1 cellular context compared by ENCODE assay signal in the genomic region with DNA sequence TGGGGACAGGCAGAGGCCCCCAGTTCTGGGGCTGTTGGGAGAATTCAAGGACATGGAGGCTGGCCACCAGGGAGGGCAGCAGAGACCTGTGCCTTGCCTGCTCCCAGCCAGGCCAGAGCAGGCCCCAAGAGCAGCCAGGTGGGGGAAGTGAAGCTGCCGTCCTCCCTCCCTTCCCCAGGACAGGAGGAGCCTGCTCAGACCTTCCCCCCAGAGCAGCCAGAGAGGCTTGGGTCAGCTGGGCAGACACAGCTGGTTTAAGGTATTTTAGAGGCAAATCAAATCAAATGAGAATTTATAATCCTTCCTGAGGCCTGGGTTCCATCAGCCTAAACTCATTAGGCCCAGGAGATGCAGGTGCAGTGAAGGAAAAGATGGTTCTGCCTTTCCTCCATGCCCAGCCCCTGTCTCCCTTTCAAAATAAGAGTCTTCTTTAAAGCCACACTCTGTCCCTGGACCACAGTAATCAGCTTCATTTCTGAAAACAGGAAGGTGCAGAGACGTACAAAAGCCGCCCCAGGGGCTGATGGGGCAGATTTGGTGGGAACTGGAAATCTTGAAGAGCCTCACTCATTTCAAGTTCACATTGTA.
TF ChIP-seq lines count a peak whose summit lies in the region.

No MANE protein-coding gene starts in this region.

TF ChIP-seq in WTC11, 78 proteins besides CTCF, POLR2A, EP300 and RAD21 (continued from another document):
- TF ChIP-seq, protein P1, sequence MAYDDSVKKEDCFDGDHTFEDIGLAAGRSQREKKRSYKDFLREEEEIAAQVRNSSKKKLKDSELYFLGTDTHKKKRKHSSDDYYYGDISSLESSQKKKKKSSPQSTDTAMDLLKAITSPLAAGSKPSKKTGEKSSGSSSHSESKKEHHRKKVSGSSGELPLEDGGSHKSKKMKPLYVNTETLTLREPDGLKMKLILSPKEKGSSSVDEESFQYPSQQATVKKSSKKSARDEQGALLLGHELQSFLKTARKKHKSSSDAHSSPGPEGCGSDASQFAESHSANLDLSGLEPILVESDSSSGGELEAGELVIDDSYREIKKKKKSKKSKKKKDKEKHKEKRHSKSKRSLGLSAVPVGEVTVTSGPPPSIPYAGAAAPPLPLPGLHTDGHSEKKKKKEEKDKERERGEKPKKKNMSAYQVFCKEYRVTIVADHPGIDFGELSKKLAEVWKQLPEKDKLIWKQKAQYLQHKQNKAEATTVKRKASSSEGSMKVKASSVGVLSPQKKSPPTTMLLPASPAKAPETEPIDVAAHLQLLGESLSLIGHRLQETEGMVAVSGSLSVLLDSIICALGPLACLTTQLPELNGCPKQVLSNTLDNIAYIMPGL (CRISPR knock-in tag; IDR thresholded peaks at IDR 0.05), result no peak
- TF ChIP-seq FOXP1 (CRISPR knock-in tag; IDR thresholded peaks at IDR 0.05; ENCODE audit: borderline replicate concordance) (no peak), ZNF416 (CRISPR knock-in tag; IDR thresholded peaks at IDR 0.05) (no peak), ZNF423 (CRISPR knock-in tag; IDR thresholded peaks at IDR 0.05) (no peak), SMAD3 (CRISPR knock-in tag; IDR thresholded peaks at IDR 0.05; ENCODE audit: borderline replicate concordance) (no peak), GRHL2 (CRISPR knock-in tag; IDR thresholded peaks at IDR 0.05; ENCODE audit: insufficient replicate concordance, severe bottlenecking) (no peak), USF2 (CRISPR knock-in tag; IDR thresholded peaks at IDR 0.05) (no peak)
- TF ChIP-seq, protein P2, sequence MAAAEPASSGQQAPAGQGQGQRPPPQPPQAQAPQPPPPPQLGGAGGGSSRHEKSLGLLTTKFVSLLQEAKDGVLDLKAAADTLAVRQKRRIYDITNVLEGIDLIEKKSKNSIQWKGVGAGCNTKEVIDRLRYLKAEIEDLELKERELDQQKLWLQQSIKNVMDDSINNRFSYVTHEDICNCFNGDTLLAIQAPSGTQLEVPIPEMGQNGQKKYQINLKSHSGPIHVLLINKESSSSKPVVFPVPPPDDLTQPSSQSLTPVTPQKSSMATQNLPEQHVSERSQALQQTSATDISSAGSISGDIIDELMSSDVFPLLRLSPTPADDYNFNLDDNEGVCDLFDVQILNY (CRISPR knock-in tag; IDR thresholded peaks at IDR 0.05), result no peak
